19 cellular contexts compared by ENCODE assay signal in the genomic region with DNA sequence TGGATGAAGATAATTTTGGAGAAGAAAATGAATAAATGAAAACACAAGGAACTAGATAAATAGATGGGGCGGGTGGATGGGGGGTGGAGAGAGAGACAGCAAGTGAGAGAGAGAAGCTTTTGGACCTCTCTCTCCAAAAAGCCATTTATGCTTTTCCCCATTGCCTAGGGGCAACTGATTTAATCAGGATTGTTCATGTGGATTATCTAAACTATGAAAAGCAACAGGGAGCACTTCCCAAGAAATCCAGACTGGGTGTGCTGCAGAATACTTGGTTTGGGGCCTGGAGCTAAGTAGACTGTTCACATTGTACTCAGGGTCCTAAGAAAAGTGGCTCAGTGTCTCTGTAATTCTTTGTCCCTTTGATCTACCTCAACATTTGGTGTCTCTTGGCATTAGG.
DNase-seq lines count a peak whose midpoint lies in the region; ATAC-seq and TF ChIP-seq lines count a peak whose summit lies in the region.
"Had no signal": no experiment of that assay in that cellular context is flagged by ENCODE, and none has a peak within 500 bp of the region (broad histone marks: within the 10 kb centered on the region; RNA-seq: fewer than 3 reads in every experiment).

No MANE protein-coding gene starts in this region.

- no peak overlapping the region for H3K9ac ChIP-seq in HCT116 (ENCODE audit: low read length)
- no peak overlapping the region for H3K9ac ChIP-seq in adipocyte (ENCODE audit: low read length)
- H3K9ac ChIP-seq in muscle layer of colon (ENCODE audit: low read length), result no peak overlapping the region

- ATAC-seq in HCT116 (no peak), thoracic aorta (ENCODE audit: insufficient number of reproducible peaks, low FRiP score, low read depth) (no peak)

- RAD21 ChIA-PET in HCT116 (lab: Charles Lee; ENCODE audit: low non-redundant PET in 1 of 2, low total read pairs in 2 of 2, uncharacterized antibody in 2 of 2, unreplicated experiment in 2 of 2), result no interaction called here

- intact Hi-C loops in HCT116 (cut with micrococcal nuclease), result no loop called here

- H3K4me1 ChIP-seq in HCT116 (ENCODE audit: control insufficient read depth in 1 of 2, insufficient read depth in 2 of 2, low read length in 2 of 2) (peaks cover 42 to 48% of the 10 kb centered on the region in 2 experiments; a peak in 3 of 4 replicates), adipocyte (ENCODE audit: control insufficient read depth, insufficient read depth, low read length) (peaks cover 20% of the 10 kb centered on the region), muscle layer of colon (ENCODE audit: insufficient read depth, low read length) (peaks cover 22% of the 10 kb centered on the region), thoracic aorta (ENCODE audit: control insufficient read depth in 1 of 2, low read depth in 2 of 2) (peaks cover 20 to 22% of the 10 kb centered on the region in 2 donors)
- H3K4me1 ChIP-seq: testis had no signal

- POLR2A ChIA-PET in HCT116 (lab: Charles Lee), result no interaction called here

- H3K27me3 ChIP-seq in HCT116 (ENCODE audit: insufficient read depth, low read length) (no peaks in the 10 kb centered on the region), adipocyte (replicated peaks; ENCODE audit: control insufficient read depth, insufficient read depth, low read length) (no peaks in the 10 kb centered on the region), muscle layer of colon (ENCODE audit: control insufficient read depth in 1 of 2, insufficient read depth in 2 of 2, low read length in 2 of 2) (no peaks in the 10 kb centered on the region), thoracic aorta (replicated peaks; ENCODE audit: insufficient read depth) (no peaks in the 10 kb centered on the region)
- H3K27me3 ChIP-seq: testis had no signal

- H3K4me3 ChIP-seq in HCT116 (replicated peaks in 1 of 2; ENCODE audit: low read depth in 1 of 2, low read length in 2 of 2) (no peak overlapping the region), adipocyte (ENCODE audit: low read length) (no peak overlapping the region), muscle layer of colon (ENCODE audit: low read depth in 1 of 2, low read length in 2 of 2) (no peak overlapping the region), thoracic aorta (no peak overlapping the region)
- H3K4me3 ChIP-seq: testis had no signal

- no peak overlapping the region for H2AFZ ChIP-seq in HCT116 (ENCODE audit: low read depth, low read length, poor library complexity, severe bottlenecking)

- H3K36me3 ChIP-seq in HCT116 (ENCODE audit: control insufficient read depth in 1 of 2, insufficient read depth in 2 of 2, low read length in 2 of 2), result peaks cover 0 to 23% of the 10 kb centered on the region in 2 experiments; a peak in 2 of 4 replicates
- no peaks in the 10 kb centered on the region for H3K36me3 ChIP-seq in adipocyte (ENCODE audit: control insufficient read depth, insufficient read depth, low read length, severe bottlenecking)
- no peaks in the 10 kb centered on the region for H3K36me3 ChIP-seq in muscle layer of colon (ENCODE audit: insufficient read depth, low read length)
- no peaks in the 10 kb centered on the region for H3K36me3 ChIP-seq in thoracic aorta

- H3K9me3 ChIP-seq in HCT116 (ENCODE audit: control insufficient read depth in 1 of 2, insufficient read depth in 1 of 2, low read depth in 1 of 2, low read length in 2 of 2), result peaks cover 0 to 12% of the 10 kb centered on the region in 2 experiments; a peak in 1 of 4 replicates
- H3K9me3 ChIP-seq in adipocyte (ENCODE audit: control insufficient read depth, low read length), result no peaks in the 10 kb centered on the region
- peaks cover 3% of the 10 kb centered on the region for H3K9me3 ChIP-seq in muscle layer of colon (ENCODE audit: low read length)
- H3K9me3 ChIP-seq in thoracic aorta, result no peaks in the 10 kb centered on the region
- H3K9me3 ChIP-seq: Caco-2, testis had no signal

- no peaks in the 10 kb centered on the region for H3K9me2 ChIP-seq in HCT116 (ENCODE audit: insufficient read depth)

- peaks cover 75% of the 10 kb centered on the region for H3K79me2 ChIP-seq in HCT116 (ENCODE audit: insufficient read depth, low read length)

- no peak for TF ChIP-seq CTCF in HCT116 (IDR thresholded peaks at IDR 0.05 in 2 of 3, conservative IDR thresholded peaks at IDR 0.05 in 1 of 3; ENCODE audit: borderline replicate concordance in 1 of 3, insufficient read depth in 1 of 3, low read depth in 2 of 3, low read length in 2 of 3)
- TF ChIP-seq CTCF in thoracic aorta (IDR thresholded peaks at IDR 0.05), result no peak

- CTCF ChIA-PET in HCT116 (lab: Charles Lee), result interaction anchor here (1.7 kb wide), 1 partner anchor 12 kb away, joined by 4 read pairs; no protein-coding TSS in a partner anchor

- BruUV-seq in HCT116 (replicated peaks; lab: Mats Ljungman, UMichigan), result no TSS peak

- no peak overlapping the region for H3K4me2 ChIP-seq in HCT116 (ENCODE audit: low read length)

- DNase-seq in HCT116 (ENCODE audit: low read depth, low spot score), result no peak
- peak; percentile 21 for DNase-seq in adipocyte (ENCODE audit: low read depth)
- DNase-seq in thoracic aorta (ENCODE audit: low spot score), result no peak
- DNase-seq in cerebellar nuclear complex (lab: John Stamatoyannopoulos, UW), result no peak
- no peak for DNase-seq in RPMI8226
- no peak for DNase-seq in SW480 (ENCODE audit: low spot score)
- DNase-seq: activated CD4-positive, CD25-positive, alpha-beta regulatory T cell; activated naive CD4-positive, alpha-beta T cell treated with anti-CD3 and anti-CD28 coated beads, Interleukin-2, amount 10 ng/mL, durations not matched to agents 7 days and 5 days; activated T-cell treated with anti-CD3 and anti-CD28 coated beads, Interleukin-2, amount 50 U/mL, for 48 hours; Caco-2; cortex of kidney; foreskin melanocyte; NCI-H1436 treated with DMSO at 0.1 percent for 48 hours; NCI-H2171 treated with DMSO at 0.1 percent for 48 hours; NCI-H774; nephron progenitor cell had no signal

- no peaks in the 10 kb centered on the region for H4K20me1 ChIP-seq in HCT116 (ENCODE audit: insufficient read depth)

- no peak for TF ChIP-seq POLR2A in HCT116 (IDR thresholded peaks at IDR 0.05; ENCODE audit: borderline replicate concordance, extremely low read depth, insufficient read depth, insufficient read length)

- TF ChIP-seq RAD21 in HCT116 (IDR thresholded peaks at IDR 0.05; ENCODE audit: low read depth), result no peak

- H3K27ac ChIP-seq in HCT116 (ENCODE audit: low read depth, low read length) (peak overlapping the region; percentile 55), muscle layer of colon (ENCODE audit: low read depth, low read length) (peak overlapping the region; percentile 36), thoracic aorta (peak overlapping the region; percentile 5 to 69)
- H3K27ac ChIP-seq: HL-60 had no signal

TF ChIP-seq in HCT116, 20 proteins besides CTCF, POLR2A, EP300 and RAD21:
- TF ChIP-seq SRF (IDR thresholded peaks at IDR 0.05; ENCODE audit: low read depth) (no peak), ELF1 (IDR thresholded peaks at IDR 0.05; ENCODE audit: borderline replicate concordance, low read depth) (no peak), SP1 (IDR thresholded peaks at IDR 0.05; ENCODE audit: low read depth) (no peak), SIN3A (IDR thresholded peaks at IDR 0.05; ENCODE audit: low read depth) (no peak), JUND (IDR thresholded peaks at IDR 0.05) (no peak), FOSL1 (IDR thresholded peaks at IDR 0.05; ENCODE audit: low read depth) (no peak), ZFX (IDR thresholded peaks at IDR 0.05) (no peak), EGR1 (IDR thresholded peaks at IDR 0.05; ENCODE audit: low read depth) (no peak), CBX3 (IDR thresholded peaks at IDR 0.05; ENCODE audit: low read depth) (no peak), POLR2AphosphoS5 (IDR thresholded peaks at IDR 0.05; ENCODE audit: low read depth, low read length) (no peak), CEBPB (IDR thresholded peaks at IDR 0.05; ENCODE audit: low read depth) (no peak), EZH2 (IDR thresholded peaks at IDR 0.05) (no peak), ZNF274 (IDR thresholded peaks at IDR 0.05; ENCODE audit: low read depth, low read length) (no peak)
- TF ChIP-seq, protein P1, sequence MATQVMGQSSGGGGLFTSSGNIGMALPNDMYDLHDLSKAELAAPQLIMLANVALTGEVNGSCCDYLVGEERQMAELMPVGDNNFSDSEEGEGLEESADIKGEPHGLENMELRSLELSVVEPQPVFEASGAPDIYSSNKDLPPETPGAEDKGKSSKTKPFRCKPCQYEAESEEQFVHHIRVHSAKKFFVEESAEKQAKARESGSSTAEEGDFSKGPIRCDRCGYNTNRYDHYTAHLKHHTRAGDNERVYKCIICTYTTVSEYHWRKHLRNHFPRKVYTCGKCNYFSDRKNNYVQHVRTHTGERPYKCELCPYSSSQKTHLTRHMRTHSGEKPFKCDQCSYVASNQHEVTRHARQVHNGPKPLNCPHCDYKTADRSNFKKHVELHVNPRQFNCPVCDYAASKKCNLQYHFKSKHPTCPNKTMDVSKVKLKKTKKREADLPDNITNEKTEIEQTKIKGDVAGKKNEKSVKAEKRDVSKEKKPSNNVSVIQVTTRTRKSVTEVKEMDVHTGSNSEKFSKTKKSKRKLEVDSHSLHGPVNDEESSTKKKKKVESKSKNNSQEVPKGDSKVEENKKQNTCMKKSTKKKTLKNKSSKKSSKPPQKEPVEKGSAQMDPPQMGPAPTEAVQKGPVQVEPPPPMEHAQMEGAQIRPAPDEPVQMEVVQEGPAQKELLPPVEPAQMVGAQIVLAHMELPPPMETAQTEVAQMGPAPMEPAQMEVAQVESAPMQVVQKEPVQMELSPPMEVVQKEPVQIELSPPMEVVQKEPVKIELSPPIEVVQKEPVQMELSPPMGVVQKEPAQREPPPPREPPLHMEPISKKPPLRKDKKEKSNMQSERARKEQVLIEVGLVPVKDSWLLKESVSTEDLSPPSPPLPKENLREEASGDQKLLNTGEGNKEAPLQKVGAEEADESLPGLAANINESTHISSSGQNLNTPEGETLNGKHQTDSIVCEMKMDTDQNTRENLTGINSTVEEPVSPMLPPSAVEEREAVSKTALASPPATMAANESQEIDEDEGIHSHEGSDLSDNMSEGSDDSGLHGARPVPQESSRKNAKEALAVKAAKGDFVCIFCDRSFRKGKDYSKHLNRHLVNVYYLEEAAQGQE (IDR thresholded peaks at IDR 0.05; ENCODE audit: low read depth), result no peak
- TF ChIP-seq, protein P2, sequence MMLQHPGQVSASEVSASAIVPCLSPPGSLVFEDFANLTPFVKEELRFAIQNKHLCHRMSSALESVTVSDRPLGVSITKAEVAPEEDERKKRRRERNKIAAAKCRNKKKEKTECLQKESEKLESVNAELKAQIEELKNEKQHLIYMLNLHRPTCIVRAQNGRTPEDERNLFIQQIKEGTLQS (IDR thresholded peaks at IDR 0.05), result no peak
